ENCODE assay signal across 27 cellular contexts in genomic region chr11:68518191-68518590, GRCh38. TPM values are rescaled to one million over a fixed set of nuclear protein-coding genes. Genes with fewer than 3 reads are reported as not detected.
DNase-seq lines count a peak whose midpoint lies in the region; ATAC-seq and TF ChIP-seq lines count a peak whose summit lies in the region.
"Had no signal": no experiment of that assay in that cellular context is flagged by ENCODE, and none has a peak within 500 bp of the region (broad histone marks: within the 10 kb centered on the region; RNA-seq: fewer than 3 reads in every experiment).

No MANE protein-coding gene starts in this region.

- peaks cover 3% of the 10 kb centered on the region for H3K9me3 Mint-ChIP-seq in activated CD8-positive, alpha-beta T cell treated with anti-CD3 and anti-CD28 coated beads for 36 hours
- H3K9me3 Mint-ChIP-seq in activated CD8-positive, alpha-beta T cell treated with anti-CD3 and anti-CD28 coated beads, Interleukin-2, amount 10 ng/mL, durations not matched to agents 7 days and 5 days (ENCODE audit: insufficient read depth): no peaks in the 10 kb centered on the region
- H3K9me3 Mint-ChIP-seq in CD4-positive, alpha-beta T cell: no peaks in the 10 kb centered on the region
- H3K9me3 Mint-ChIP-seq: IgD-negative memory B cell had no signal

- H3K36me3 Mint-ChIP-seq in activated CD8-positive, alpha-beta T cell treated with anti-CD3 and anti-CD28 coated beads for 36 hours (ENCODE audit: low read depth): peaks cover 62% of the 10 kb centered on the region
- H3K36me3 Mint-ChIP-seq in activated CD8-positive, alpha-beta T cell treated with anti-CD3 and anti-CD28 coated beads, Interleukin-2, amount 10 ng/mL, durations not matched to agents 7 days and 5 days (ENCODE audit: low read depth): peaks cover 72% of the 10 kb centered on the region
- H3K36me3 Mint-ChIP-seq in CD4-positive, alpha-beta T cell (ENCODE audit: low read depth): peaks cover 92% of the 10 kb centered on the region

- DNase-seq in activated CD8-positive, alpha-beta T cell treated with anti-CD3 and anti-CD28 coated beads for 36 hours: no peak
- DNase-seq in activated CD8-positive, alpha-beta T cell treated with anti-CD3 and anti-CD28 coated beads, Interleukin-2, amount 10 ng/mL, durations not matched to agents 7 days and 5 days: no peak
- DNase-seq in CD4-positive, alpha-beta T cell: no peak
- DNase-seq in NCI-H526 treated with DMSO at 0.1 percent for 48 hours (lab: John Stamatoyannopoulos, UW): peak; percentile 67
- peak; percentile 52 for DNase-seq in foreskin melanocyte
- DNase-seq in vagina (ENCODE audit: extremely low spot score in 2 of 2): no peak
- no peak for DNase-seq in NCI-H2227 (lab: John Stamatoyannopoulos, UW; ENCODE audit: unreplicated experiment)
- DNase-seq: ACHN; CD4-positive, alpha-beta memory T cell; DMS 273 treated with DMSO at 0.1 percent for 48 hours; DMS79 treated with DMSO at 0.1 percent for 48 hours; GF-D8; NCI-H1092; NCI-H1417 treated with DMSO at 0.1 percent for 48 hours; NCI-H1694 treated with DMSO at 0.1 percent for 48 hours; NCI-H2081; NCI-H226; NCI-H510A; NCI-H774; SIG-M5; SK-N-SH had no signal

- H3K27me3 ChIP-seq in CD4-positive, alpha-beta T cell (ENCODE audit: control insufficient read depth, insufficient read depth, low read length): no peaks in the 10 kb centered on the region
- no peaks in the 10 kb centered on the region for H3K27me3 ChIP-seq in vagina
- H3K27me3 ChIP-seq: BLaER1 had no signal

- no peaks in the 10 kb centered on the region for H3K27me3 Mint-ChIP-seq in activated CD8-positive, alpha-beta T cell treated with anti-CD3 and anti-CD28 coated beads for 36 hours
- no peaks in the 10 kb centered on the region for H3K27me3 Mint-ChIP-seq in activated CD8-positive, alpha-beta T cell treated with anti-CD3 and anti-CD28 coated beads, Interleukin-2, amount 10 ng/mL, durations not matched to agents 7 days and 5 days (ENCODE audit: low read depth)
- no peaks in the 10 kb centered on the region for H3K27me3 Mint-ChIP-seq in CD4-positive, alpha-beta T cell
- H3K27me3 Mint-ChIP-seq: CD4-positive, alpha-beta memory T cell; IgD-negative memory B cell had no signal

- POLR2A ChIA-PET in activated CD8-positive, alpha-beta T cell treated with anti-CD3 and anti-CD28 coated beads for 36 hours (lab: Charles Lee): no interaction called here
- POLR2A ChIA-PET in activated CD8-positive, alpha-beta T cell treated with anti-CD3 and anti-CD28 coated beads, Interleukin-2, amount 10 ng/mL, durations not matched to agents 7 days and 5 days (lab: Charles Lee): no interaction called here
- POLR2A ChIA-PET in CD4-positive, alpha-beta T cell (lab: Charles Lee): no interaction called here

- intact Hi-C loops in activated CD8-positive, alpha-beta T cell treated with anti-CD3 and anti-CD28 coated beads for 36 hours (cut with micrococcal nuclease): no loop called here
- intact Hi-C loops in CD4-positive, alpha-beta T cell (cut with DNase I, micrococcal nuclease): loop anchor here in 1 of 2 experiments (5.0 kb wide), 1 partner anchor 46 kb away; no protein-coding TSS in a partner anchor
- intact Hi-C loops in vagina (cut with DNase I): no loop called here

- no peak for TF ChIP-seq CTCF in activated CD8-positive, alpha-beta T cell treated with anti-CD3 and anti-CD28 coated beads for 36 hours (IDR thresholded peaks at IDR 0.05)
- no peak for TF ChIP-seq CTCF in CD4-positive, alpha-beta T cell (IDR thresholded peaks at IDR 0.05)
- TF ChIP-seq CTCF in vagina (IDR thresholded peaks at IDR 0.05): no peak

- H3K4me1 ChIP-seq in vagina: no peaks in the 10 kb centered on the region

- peaks cover 63% of the 10 kb centered on the region for H3K4me1 Mint-ChIP-seq in activated CD8-positive, alpha-beta T cell treated with anti-CD3 and anti-CD28 coated beads for 36 hours (ENCODE audit: low read depth)
- H3K4me1 Mint-ChIP-seq in activated CD8-positive, alpha-beta T cell treated with anti-CD3 and anti-CD28 coated beads, Interleukin-2, amount 10 ng/mL, durations not matched to agents 7 days and 5 days (ENCODE audit: low read depth): peaks cover 34% of the 10 kb centered on the region
- peaks cover 72% of the 10 kb centered on the region for H3K4me1 Mint-ChIP-seq in CD4-positive, alpha-beta T cell (ENCODE audit: low read depth)

- H3K36me3 ChIP-seq in vagina: peaks cover 0 to 32% of the 10 kb centered on the region in 2 donors

- no peak for ATAC-seq in activated CD8-positive, alpha-beta T cell treated with anti-CD3 and anti-CD28 coated beads for 36 hours
- no peak for ATAC-seq in activated CD8-positive, alpha-beta T cell treated with anti-CD3 and anti-CD28 coated beads, Interleukin-2, amount 10 ng/mL, durations not matched to agents 7 days and 5 days
- ATAC-seq in CD4-positive, alpha-beta T cell (ENCODE audit: poor library complexity): no peak
- ATAC-seq in GM18873 (IDR thresholded peaks at IDR 0.05; ENCODE audit: low FRiP score, unreplicated experiment): no peak
- ATAC-seq: HCT116 had no signal

- no peak overlapping the region for H3K4me3 ChIP-seq in vagina
- H3K4me3 ChIP-seq: BLaER1 had no signal

- TF ChIP-seq POLR2A in vagina (IDR thresholded peaks at IDR 0.05): no peak

- no peaks in the 10 kb centered on the region for H3K9me3 ChIP-seq in CD4-positive, alpha-beta T cell (ENCODE audit: control insufficient read depth, low read length)
- H3K9me3 ChIP-seq in vagina: no peaks in the 10 kb centered on the region
- H3K9me3 ChIP-seq: BLaER1, SK-N-SH had no signal

- H3K27ac Mint-ChIP-seq in activated CD8-positive, alpha-beta T cell treated with anti-CD3 and anti-CD28 coated beads for 36 hours: peak overlapping the region; percentile 63
- H3K27ac Mint-ChIP-seq in activated CD8-positive, alpha-beta T cell treated with anti-CD3 and anti-CD28 coated beads, Interleukin-2, amount 10 ng/mL, durations not matched to agents 7 days and 5 days: no peak overlapping the region
- peak overlapping the region; percentile 3 for H3K27ac Mint-ChIP-seq in CD4-positive, alpha-beta T cell

- CTCF ChIA-PET in activated CD8-positive, alpha-beta T cell treated with anti-CD3 and anti-CD28 coated beads for 36 hours (lab: Charles Lee): no interaction called here
- CTCF ChIA-PET in activated CD8-positive, alpha-beta T cell treated with anti-CD3 and anti-CD28 coated beads, Interleukin-2, amount 10 ng/mL, durations not matched to agents 7 days and 5 days (lab: Charles Lee): no interaction called here
- CTCF ChIA-PET in CD4-positive, alpha-beta T cell (lab: Charles Lee): no interaction called here

- H3K4me3 Mint-ChIP-seq in activated CD8-positive, alpha-beta T cell treated with anti-CD3 and anti-CD28 coated beads for 36 hours: no peak overlapping the region
- no peak overlapping the region for H3K4me3 Mint-ChIP-seq in activated CD8-positive, alpha-beta T cell treated with anti-CD3 and anti-CD28 coated beads, Interleukin-2, amount 10 ng/mL, durations not matched to agents 7 days and 5 days
- H3K4me3 Mint-ChIP-seq in CD4-positive, alpha-beta T cell: no peak overlapping the region
- H3K4me3 Mint-ChIP-seq: CD4-positive, alpha-beta memory T cell had no signal

- H3K27ac ChIP-seq in CD4-positive, alpha-beta T cell (ENCODE audit: low read depth, low read length): no peak overlapping the region
- no peak overlapping the region for H3K27ac ChIP-seq in vagina
- H3K27ac ChIP-seq: 22Rv1, BLaER1, KMS-11 had no signal

RNA-seq across cellular contexts. Expression of gene PPP6R3, which starts 57.6 kb away (rescaled TPM):
- 100 to 1,000 TPM in 1 of 2 experiments, 10 to 100 TPM in 1; 95.4 to 103 TPM for total RNA-seq in activated CD8-positive, alpha-beta T cell treated with anti-CD3 and anti-CD28 coated beads for 36 hours
- total RNA-seq in activated CD8-positive, alpha-beta T cell treated with anti-CD3 and anti-CD28 coated beads, Interleukin-2, amount 10 ng/mL, durations not matched to agents 7 days and 5 days: 100 to 1,000 TPM; 114 to 120 TPM
- total RNA-seq in CD4-positive, alpha-beta T cell: 100 to 1,000 TPM; 108 to 109 TPM
- total RNA-seq in vagina: 121 TPM

Comparison
In these comparisons a context has a peak if more than half of its experiments do, and no peak if none do; other contexts are left out.
1. DNase-seq: peak in NCI-H526 treated with DMSO at 0.1 percent for 48 hours (single experiment) and foreskin melanocyte (single experiment); none in activated CD8-positive, alpha-beta T cell treated with anti-CD3 and anti-CD28 coated beads for 36 hours (single experiment), activated CD8-positive, alpha-beta T cell treated with anti-CD3 and anti-CD28 coated beads, Interleukin-2, amount 10 ng/mL, durations not matched to agents 7 days and 5 days (single experiment), CD4-positive, alpha-beta T cell (0 of 10), vagina (0 of 2) and NCI-H2227 (single experiment).